In the genomic region with DNA sequence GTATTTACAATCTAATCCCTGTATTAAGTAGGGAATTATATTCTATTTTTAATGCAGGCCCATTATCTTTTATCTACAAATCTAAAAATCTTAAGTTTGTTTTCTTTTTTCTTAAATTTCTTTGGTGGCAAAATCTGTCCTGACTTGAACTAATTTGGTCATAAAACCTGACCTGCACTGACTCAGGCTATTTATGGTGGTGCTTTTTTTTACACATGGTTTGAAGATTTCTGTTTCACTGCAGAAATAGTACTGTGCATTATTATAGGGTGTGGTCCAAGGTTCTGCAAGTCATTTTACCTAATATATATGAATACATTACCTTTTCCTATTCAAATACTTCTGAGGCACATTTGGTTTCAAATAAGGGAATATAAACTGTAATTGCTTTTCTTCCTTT, we compare ENCODE assay signal across 24 cellular contexts.
A peak's percentile ranks its signal among the peaks of the same experiment; 100 is the strongest.
DNase-seq lines count a peak whose midpoint lies in the region; ATAC-seq, FAIRE-seq and TF ChIP-seq lines count a peak whose summit lies in the region.
"Had no signal": no experiment of that assay in that cellular context is flagged by ENCODE, and none has a peak within 500 bp of the region (broad histone marks: within the 10 kb centered on the region; RNA-seq: fewer than 3 reads in every experiment).

No MANE protein-coding gene starts in this region.

- peaks cover 48% of the 10 kb centered on the region for H3K4me1 ChIP-seq in HEK293 (ENCODE audit: control insufficient read depth, insufficient read depth, low read length)
- peaks cover 66% of the 10 kb centered on the region for H3K4me1 ChIP-seq in MM.1S (ENCODE audit: low read length)
- H3K4me1 ChIP-seq in small intestine (ENCODE audit: control insufficient read depth in 2 of 2, insufficient read depth in 1 of 2, low read depth in 1 of 2, low read length in 1 of 2), result no peaks in the 10 kb centered on the region
- H3K4me1 ChIP-seq in naive thymus-derived CD4-positive, alpha-beta T cell (ENCODE audit: control insufficient read depth in 2 of 2, insufficient read depth in 2 of 2, low read length in 2 of 2), result no peaks in the 10 kb centered on the region

- POLR2A ChIA-PET in HEK293 (lab: Yijun Ruan, JAX), result no interaction called here
- POLR2A ChIA-PET in naive thymus-derived CD4-positive, alpha-beta T cell (lab: Charles Lee), result no interaction called here

- no peak overlapping the region for H3K9ac ChIP-seq in MM.1S (ENCODE audit: low read length)

- H3K27ac Mint-ChIP-seq in naive thymus-derived CD4-positive, alpha-beta T cell, result no peak overlapping the region
- H3K27ac Mint-ChIP-seq: activated CD8-positive, alpha-beta T cell treated with anti-CD3 and anti-CD28 coated beads for 36 hours; activated naive CD4-positive, alpha-beta T cell treated with anti-CD3 and anti-CD28 coated beads, Interleukin-2, amount 50 U/mL, for 24 hours; activated T-helper 2 cell treated with anti-CD3 and anti-CD28 coated beads, Interferon-gamma antibody, Interleukin-2, Interleukin-4, amounts not matched to agents 10 μg/mL and 5 μg/mL and 100 μg/mL, durations not matched to agents 14 hours and 24 hours and 36 hours; dendritic cell treated with granulocyte-macrophage colony-stimulating factor and Interleukin-4, amounts not matched to agents 40 ng/mL and 50 ng/mL, for 4 days; endodermal cell; natural killer cell treated with Interleukin-12 subunit alpha and Interleukin-12 subunit beta and Interleukin-15 and Interleukin-18, amount 100 ng/mL, for 72 hours; T-helper 17 cell had no signal

- H3K4me1 Mint-ChIP-seq in naive thymus-derived CD4-positive, alpha-beta T cell, result peaks cover 0 to under 1% (median 0%) of the 10 kb centered on the region in 7 donors
- H3K4me1 Mint-ChIP-seq: activated naive CD4-positive, alpha-beta T cell treated with anti-CD3 and anti-CD28 coated beads, Interleukin-2, amount 50 U/mL, for 24 hours; central memory CD8-positive, alpha-beta T cell; T-helper 17 cell had no signal

- no peaks in the 10 kb centered on the region for H3K36me3 ChIP-seq in HEK293 (ENCODE audit: control insufficient read depth in 2 of 2, insufficient read depth in 1 of 2, low read length in 2 of 2)
- no peaks in the 10 kb centered on the region for H3K36me3 ChIP-seq in MM.1S (replicated peaks; ENCODE audit: insufficient read depth, low read length)
- no peaks in the 10 kb centered on the region for H3K36me3 ChIP-seq in small intestine (ENCODE audit: control insufficient read depth in 2 of 2, insufficient read depth in 2 of 2, low read length in 2 of 2)
- no peaks in the 10 kb centered on the region for H3K36me3 ChIP-seq in naive thymus-derived CD4-positive, alpha-beta T cell (ENCODE audit: control insufficient read depth in 2 of 3, insufficient read depth in 3 of 3, low read length in 3 of 3)

- H3K9me3 Mint-ChIP-seq in naive thymus-derived CD4-positive, alpha-beta T cell, result peaks cover 0 to 12% (median 0%) of the 10 kb centered on the region in 11 donors
- H3K9me3 Mint-ChIP-seq: activated CD8-positive, alpha-beta T cell treated with anti-CD3 and anti-CD28 coated beads for 36 hours; activated T-helper 2 cell treated with anti-CD3 and anti-CD28 coated beads, Interferon-gamma antibody, Interleukin-2, Interleukin-4, amounts not matched to agents 10 μg/mL and 5 μg/mL and 100 μg/mL, durations not matched to agents 14 hours and 24 hours and 36 hours; dendritic cell treated with granulocyte-macrophage colony-stimulating factor and Interleukin-4, amounts not matched to agents 40 ng/mL and 50 ng/mL, for 4 days; endodermal cell had no signal

- CTCF ChIA-PET in HEK293 (lab: Yijun Ruan, JAX), result interaction anchor here (0.7 kb wide), 1 partner anchor 15 kb away, joined by 4 read pairs; no protein-coding TSS in a partner anchor
- CTCF ChIA-PET in naive thymus-derived CD4-positive, alpha-beta T cell (lab: Charles Lee), result no interaction called here

- H4K20me1 ChIP-seq in MM.1S (ENCODE audit: insufficient read depth, low read length), result no peaks in the 10 kb centered on the region

- ATAC-seq in GM18858 (IDR thresholded peaks at IDR 0.05; ENCODE audit: unreplicated experiment), result no peak
- no peak for ATAC-seq in naive thymus-derived CD4-positive, alpha-beta T cell
- ATAC-seq: activated CD8-positive, alpha-beta T cell treated with anti-CD3 and anti-CD28 coated beads for 36 hours; natural killer cell treated with Interleukin-12 subunit alpha and Interleukin-12 subunit beta and Interleukin-15 and Interleukin-18, amount 100 ng/mL, for 72 hours; T-helper 17 cell had no signal

- no peak overlapping the region for H3K4me3 Mint-ChIP-seq in naive thymus-derived CD4-positive, alpha-beta T cell
- H3K4me3 Mint-ChIP-seq: activated CD8-positive, alpha-beta T cell treated with anti-CD3 and anti-CD28 coated beads for 36 hours; activated naive CD4-positive, alpha-beta T cell treated with anti-CD3 and anti-CD28 coated beads, Interleukin-2, amount 50 U/mL, for 24 hours; central memory CD8-positive, alpha-beta T cell; dendritic cell treated with granulocyte-macrophage colony-stimulating factor and Interleukin-4, amounts not matched to agents 40 ng/mL and 50 ng/mL, for 4 days; endodermal cell; natural killer cell treated with Interleukin-12 subunit alpha and Interleukin-12 subunit beta and Interleukin-15 and Interleukin-18, amount 100 ng/mL, for 72 hours; T-helper 17 cell had no signal

- intact Hi-C loops in naive thymus-derived CD4-positive, alpha-beta T cell (cut with micrococcal nuclease), result no loop called here

- H3K27me3 ChIP-seq in MM.1S (replicated peaks; ENCODE audit: insufficient read depth, low read length) (no peaks in the 10 kb centered on the region), small intestine (ENCODE audit: control insufficient read depth in 2 of 2, insufficient read depth in 2 of 2, low read length in 2 of 2) (no peaks in the 10 kb centered on the region)
- H3K27me3 ChIP-seq in naive thymus-derived CD4-positive, alpha-beta T cell (ENCODE audit: control insufficient read depth in 2 of 2, insufficient read depth in 2 of 2, low read length in 2 of 2), result no peaks in the 10 kb centered on the region

- H3K27me3 Mint-ChIP-seq in naive thymus-derived CD4-positive, alpha-beta T cell, result no peaks in the 10 kb centered on the region
- H3K27me3 Mint-ChIP-seq: activated CD8-positive, alpha-beta T cell treated with anti-CD3 and anti-CD28 coated beads for 36 hours; activated naive CD4-positive, alpha-beta T cell treated with anti-CD3 and anti-CD28 coated beads, Interleukin-2, amount 50 U/mL, for 24 hours; central memory CD8-positive, alpha-beta T cell; dendritic cell treated with granulocyte-macrophage colony-stimulating factor and Interleukin-4, amounts not matched to agents 40 ng/mL and 50 ng/mL, for 4 days; natural killer cell treated with Interleukin-12 subunit alpha and Interleukin-12 subunit beta and Interleukin-15 and Interleukin-18, amount 100 ng/mL, for 72 hours; T-helper 17 cell had no signal

- DNase-seq in MM.1S (peak; percentile 51), small intestine (no peak)
- no peak for DNase-seq in stimulated activated naive CD4-positive, alpha-beta T cell (lab: John Stamatoyannopoulos, UW)
- DNase-seq in naive thymus-derived CD4-positive, alpha-beta T cell, result no peak
- DNase-seq: activated CD4-positive, CD25-positive, alpha-beta regulatory T cell treated with anti-CD3 and anti-CD28 coated beads, Interleukin-2, amount 50 U/mL, for 72 hours; activated CD8-positive, alpha-beta T cell treated with anti-CD3 and anti-CD28 coated beads for 36 hours; DMS79; endodermal cell; NCI-H1092; NCI-H1694 treated with DMSO at 0.1 percent for 48 hours; NCI-H2171; NCI-H510A; stimulated activated CD4-positive, alpha-beta T cell treated with anti-CD3 and anti-CD28 coated beads, Interleukin-2, amount 100 ng/mL, for 48 hours; T-helper 17 cell; trophoblast cell had no signal

- no peak for TF ChIP-seq CTCF in HEK293 (tag by site-specific recombination; IDR thresholded peaks at IDR 0.05)
- TF ChIP-seq CTCF in MM.1S (IDR thresholded peaks at IDR 0.05; ENCODE audit: low read length), result no peak

- H3K79me2 ChIP-seq in MM.1S (ENCODE audit: low read length), result no peaks in the 10 kb centered on the region

- FAIRE-seq in endometrium (lab: Jason Lieb, UNC) (peak; percentile 94), small intestine (lab: Jason Lieb, UNC) (peak; percentile 47)

- H3K36me3 Mint-ChIP-seq in naive thymus-derived CD4-positive, alpha-beta T cell, result no peaks in the 10 kb centered on the region
- H3K36me3 Mint-ChIP-seq: activated naive CD4-positive, alpha-beta T cell treated with anti-CD3 and anti-CD28 coated beads, Interleukin-2, amount 50 U/mL, for 24 hours had no signal

- no peak overlapping the region for H3K4me3 ChIP-seq in HEK293 (ENCODE audit: low read depth, low read length)
- no peak overlapping the region for H3K4me3 ChIP-seq in MM.1S (ENCODE audit: low read length)
- H3K4me3 ChIP-seq in small intestine (ENCODE audit: low read depth in 1 of 2, low read length in 2 of 2), result no peak overlapping the region
- H3K4me3 ChIP-seq in naive thymus-derived CD4-positive, alpha-beta T cell (ENCODE audit: low read length), result no peak overlapping the region

- H3K9me3 ChIP-seq in HEK293 (ENCODE audit: control insufficient read depth, insufficient read depth, low read depth, low read length) (no peaks in the 10 kb centered on the region), MM.1S (replicated peaks; ENCODE audit: insufficient read depth, low read length) (no peaks in the 10 kb centered on the region), small intestine (ENCODE audit: control insufficient read depth, low read depth) (no peaks in the 10 kb centered on the region)
- no peaks in the 10 kb centered on the region for H3K9me3 ChIP-seq in naive thymus-derived CD4-positive, alpha-beta T cell (ENCODE audit: control insufficient read depth in 2 of 3, low read length in 3 of 3)

- H3K9me2 ChIP-seq in MM.1S (replicated peaks; ENCODE audit: insufficient read depth, low read length), result no peaks in the 10 kb centered on the region

- H3K4me2 ChIP-seq in MM.1S (ENCODE audit: low read depth, low read length), result peak overlapping the region; percentile 38

- H2AFZ ChIP-seq in MM.1S (ENCODE audit: low read length), result no peak overlapping the region

- H3F3A ChIP-seq in MM.1S (ENCODE audit: insufficient read depth, low read length), result peaks cover 9% of the 10 kb centered on the region

- H3K27ac ChIP-seq in HEK293 (ENCODE audit: extremely low read depth, low read depth, low read length) (no peak overlapping the region), MM.1S (ENCODE audit: low read length) (no peak overlapping the region; the same call in 1 of the 2 replicates), small intestine (ENCODE audit: low read depth in 1 of 2, low read length in 1 of 2) (no peak overlapping the region)
- no peak overlapping the region for H3K27ac ChIP-seq in naive thymus-derived CD4-positive, alpha-beta T cell (ENCODE audit: low read depth, low read length)
- H3K27ac ChIP-seq: C4-2B had no signal

TF ChIP-seq in HEK293, 187 proteins besides CTCF, POLR2A, EP300 and RAD21 (continues in another document):
- TF ChIP-seq SALL2 (tag by site-specific recombination; IDR thresholded peaks at IDR 0.05; ENCODE audit: borderline replicate concordance), result no peak
- peak; percentile 55; the same call in 1 of the 2 replicates for TF ChIP-seq TCF7L2 (IDR thresholded peaks at IDR 0.05; ENCODE audit: borderline replicate concordance, low read depth, low read length)
- TF ChIP-seq ZNF366 (tag by site-specific recombination; conservative IDR thresholded peaks at IDR 0.05), result 0 out of 2 replicates have a peak, but pooled peaks have one; percentile 9
- no peak for TF ChIP-seq ZSCAN23 (tag by site-specific recombination; IDR thresholded peaks at IDR 0.05)
- TF ChIP-seq ZNF175 (tag by site-specific recombination; IDR thresholded peaks at IDR 0.05), result no peak
